In genomic region chr7:71414490-71414889, GRCh38 we compare ENCODE assay signal across 21 cellular contexts.
A peak's percentile ranks its signal among the peaks of the same experiment; 100 is the strongest.
DNase-seq lines count a peak whose midpoint lies in the region; ATAC-seq and TF ChIP-seq lines count a peak whose summit lies in the region.
"Had no signal": no experiment of that assay in that cellular context is flagged by ENCODE, and none has a peak within 500 bp of the region (broad histone marks: within the 10 kb centered on the region; RNA-seq: fewer than 3 reads in every experiment).

No MANE protein-coding gene starts in this region.

- TF ChIP-seq CTCF in testis (IDR thresholded peaks at IDR 0.05) = no peak

- no peaks in the 10 kb centered on the region for H3K36me3 ChIP-seq in testis (ENCODE audit: low read depth, missing control alignments)

- H3K9me3 ChIP-seq in testis = no peaks in the 10 kb centered on the region

- TF ChIP-seq POLR2A in testis (IDR thresholded peaks at IDR 0.05) = no peak

- H3K27me3 ChIP-seq in testis = no peaks in the 10 kb centered on the region

- H3K4me3 ChIP-seq in testis = no peak overlapping the region
- H3K4me3 ChIP-seq: A549, mucosa of descending colon had no signal

- no peak overlapping the region for H3K27ac ChIP-seq in testis
- H3K27ac ChIP-seq: A549, C4-2B had no signal

- no peaks in the 10 kb centered on the region for H3K4me1 ChIP-seq in testis
- H3K4me1 ChIP-seq: A549 had no signal

- intact Hi-C loops in testis (cut with DNase I; ENCODE audit: low total_unique reads) = no loop called here

- ATAC-seq in HG03354 (IDR thresholded peaks at IDR 0.05; ENCODE audit: poor library complexity, severe bottlenecking, unreplicated experiment) = no peak
- no peak for ATAC-seq in GM18511 (IDR thresholded peaks at IDR 0.05; ENCODE audit: unreplicated experiment)
- ATAC-seq: A549, HCT116, mucosa of descending colon, Panc1 had no signal

- 74 to 76% methylated on average over 6 of the region's 6 CpGs for WGBS in testis, 2 donors

- peak; percentile 30 for DNase-seq in NCI-H82 (lab: John Stamatoyannopoulos, UW)
- no peak for DNase-seq in NCI-H82 treated with DMSO at 0.1 percent for 48 hours (lab: John Stamatoyannopoulos, UW; ENCODE audit: unreplicated experiment)
- DNase-seq in NCI-H2171 treated with DMSO at 0.1 percent for 48 hours (lab: John Stamatoyannopoulos, UW) = peak; percentile 49
- peak; percentile 49 for DNase-seq in cerebellar cortex (ENCODE audit: low spot score)
- DNase-seq in testis = peak; percentile 21
- DNase-seq in activated CD8-positive, alpha-beta memory T cell treated with anti-CD3 and anti-CD28 coated beads for 24 hours = no peak
- DNase-seq: activated CD4-positive, alpha-beta T cell treated with anti-CD3 and anti-CD28 coated beads for 48 hours; activated naive CD4-positive, alpha-beta T cell; activated T-cell treated with anti-CD3 and anti-CD28 coated beads for 4 hours; central memory CD4-positive, alpha-beta T cell; MM.1S; mucosa of descending colon; NCI-H2029 treated with DMSO at 0.1 percent for 48 hours; NCI-H524 treated with DMSO at 0.1 percent for 48 hours; stimulated activated CD8-positive, alpha-beta memory T cell treated with anti-CD3 and anti-CD28 coated beads, Interleukin-4, amount 100 ng/mL, for 48 hours had no signal

Comparison
In these comparisons a context has a peak if more than half of its experiments do, and no peak if none do; other contexts are left out.
1. DNase-seq: peak in NCI-H82 (single experiment), NCI-H2171 treated with DMSO at 0.1 percent for 48 hours (single experiment), cerebellar cortex (single experiment) and testis (single experiment); none in NCI-H82 treated with DMSO at 0.1 percent for 48 hours (single experiment) and activated CD8-positive, alpha-beta memory T cell treated with anti-CD3 and anti-CD28 coated beads for 24 hours (single experiment).